5 cellular contexts compared by ENCODE assay signal in genomic region chr11:84740050-84740449, GRCh38.
"Had no signal": no experiment of that assay in that cellular context is flagged by ENCODE, and none has a peak within 500 bp of the region (broad histone marks: within the 10 kb centered on the region; RNA-seq: fewer than 3 reads in every experiment).

No MANE protein-coding gene starts in this region.

- H3K4me1 Mint-ChIP-seq: GM23338 had no signal

- H3K9me3 Mint-ChIP-seq: GM23338 had no signal

- ATAC-seq: GM23338, K562 had no signal

- H3K4me3 Mint-ChIP-seq: GM23338 had no signal

- H3K27ac Mint-ChIP-seq: GM23338 had no signal

- H3K4me3 ChIP-seq: GM23338, K562 had no signal

- DNase-seq: HCEC 1CT, IMR-90, KG1 had no signal
